ENCODE assay signal across 1 cellular context in the genomic region with DNA sequence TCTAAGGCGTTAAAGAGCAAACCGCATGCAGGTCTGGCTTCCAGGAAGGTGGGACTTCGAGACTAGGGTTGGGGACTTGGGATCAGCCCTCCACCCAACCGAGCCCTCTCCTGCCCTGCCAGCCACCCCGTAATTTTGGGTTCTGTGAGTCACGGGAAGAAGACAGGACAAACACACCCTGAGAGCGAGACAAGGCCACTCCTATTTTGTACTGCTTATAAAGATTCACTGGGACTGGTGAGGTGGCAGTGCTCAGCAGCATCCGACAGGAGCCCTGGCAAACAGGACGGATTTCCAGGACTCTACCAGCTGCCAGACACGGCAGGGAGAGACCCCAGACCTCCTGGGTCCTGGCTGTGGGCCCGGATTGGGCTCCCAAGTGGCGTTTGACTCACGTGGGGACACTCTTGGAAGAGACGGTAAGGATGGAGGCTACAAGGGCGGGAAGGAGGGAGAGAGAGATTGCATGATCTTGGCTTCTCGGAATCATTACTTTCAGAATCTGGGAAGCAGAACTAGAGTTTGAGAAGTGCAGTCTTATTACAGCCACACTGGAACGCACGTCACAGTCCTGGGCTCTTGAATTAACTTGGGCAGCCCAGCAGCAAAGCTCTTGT.
TF ChIP-seq lines count a peak whose summit lies in the region.

Gene C5AR2, plus strand, starts transcription at position 245 of the 617 bp plus-strand sequence. CDS start 8,625 bp downstream, outside the sequence.

TF ChIP-seq in A549, 52 proteins besides CTCF, POLR2A, EP300 and RAD21 (continued from another document):
- no peak for TF ChIP-seq MAX (IDR thresholded peaks at IDR 0.05)
- no peak for TF ChIP-seq POLR2AphosphoS2 (conservative IDR thresholded peaks at IDR 0.05; ENCODE audit: low read length)
- TF ChIP-seq GATA3 (IDR thresholded peaks at IDR 0.05; ENCODE audit: borderline replicate concordance), result no peak
- TF ChIP-seq NFE2L2 (conservative IDR thresholded peaks at IDR 0.05; ENCODE audit: low read length), result no peak
- TF ChIP-seq ZC3H11A (IDR thresholded peaks at IDR 0.05), result no peak
- no peak for TF ChIP-seq CHD2 (IDR thresholded peaks at IDR 0.05; ENCODE audit: low read length, partially characterized antibody)
- TF ChIP-seq TP53 (CRISPR knock-in tag; IDR thresholded peaks at IDR 0.05), result no peak
- TF ChIP-seq SMC3 (IDR thresholded peaks at IDR 0.05), result no peak
- no peak for TF ChIP-seq CHD4 (IDR thresholded peaks at IDR 0.05; ENCODE audit: borderline replicate concordance)
